18 cellular contexts compared by ENCODE assay signal in the genomic region with DNA sequence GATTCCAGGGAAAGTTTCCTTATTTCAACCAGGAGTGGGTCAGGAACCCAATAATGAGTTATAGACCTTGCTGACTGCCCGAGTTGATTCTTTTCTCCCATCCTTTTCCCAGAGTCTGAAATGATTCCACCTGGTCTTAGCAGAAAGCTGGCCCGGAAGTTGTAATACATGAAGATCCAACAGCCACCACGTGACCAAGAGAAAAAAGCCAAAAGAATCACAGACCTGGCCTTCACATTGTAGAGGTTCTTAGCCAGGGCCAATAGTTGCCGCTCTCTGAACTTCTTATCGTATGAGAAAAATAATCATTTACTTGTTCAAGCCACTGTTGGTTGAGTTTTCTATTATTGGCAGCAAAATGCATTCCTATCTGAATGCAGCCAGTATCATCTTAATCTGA.
DNase-seq lines count a peak whose midpoint lies in the region; ATAC-seq, FAIRE-seq and TF ChIP-seq lines count a peak whose summit lies in the region.
"Had no signal": no experiment of that assay in that cellular context is flagged by ENCODE, and none has a peak within 500 bp of the region (broad histone marks: within the 10 kb centered on the region; RNA-seq: fewer than 3 reads in every experiment).

No MANE protein-coding gene starts in this region.

- no TSS peak for BruUV-seq in IMR-90 (replicated peaks; lab: Mats Ljungman, UMichigan)
- BruUV-seq in K562 (replicated peaks; lab: Mats Ljungman, UMichigan) = no TSS peak

- WGBS in IMR-90 (ENCODE audit: extremely low coverage in 2 of 2, insufficient read length in 1 of 2), 2 experiments = no CpG with 5 or more reads among the region's 5 CpGs
- WGBS in K562 (ENCODE audit: insufficient coverage, low coverage, missing lambda C conversion rate) = 32% methylated on average over 5 of the region's 5 CpGs

- H3K36me3 ChIP-seq in IMR-90 (ENCODE audit: control insufficient read depth, insufficient read depth, low read length) (no peaks in the 10 kb centered on the region), SJSA1 (no peaks in the 10 kb centered on the region), K562 (ENCODE audit: control insufficient read depth, insufficient read depth, low read length) (no peaks in the 10 kb centered on the region), osteoblast (ENCODE audit: insufficient read depth, low read length) (no peaks in the 10 kb centered on the region)

- peaks cover 6% of the 10 kb centered on the region; the same call in 1 of the 2 replicates for H3K4me1 ChIP-seq in IMR-90 (ENCODE audit: control insufficient read depth, insufficient read depth, low read length)
- peaks cover 23% of the 10 kb centered on the region for H3K4me1 ChIP-seq in SJSA1 (replicated peaks)
- peaks cover 0 to 49% of the 10 kb centered on the region in 2 experiments; a peak in 4 of 5 replicates for H3K4me1 ChIP-seq in K562 (replicated peaks in 1 of 2; ENCODE audit: control insufficient read depth in 2 of 2, insufficient read depth in 2 of 2, low read length in 2 of 2)
- H3K4me1 ChIP-seq in osteoblast (ENCODE audit: insufficient read depth, low read length) = peaks cover 19% of the 10 kb centered on the region

- H2AFZ ChIP-seq in IMR-90 (replicated peaks; ENCODE audit: low read length, poor library complexity) (no peak overlapping the region), K562 (ENCODE audit: low read depth, low read length) (no peak overlapping the region), osteoblast (ENCODE audit: low read length) (no peak overlapping the region)
- H2AFZ ChIP-seq: GM23338 had no signal

- H3K9me3 ChIP-seq in IMR-90 (ENCODE audit: control insufficient read depth, insufficient read depth, low read length) (no peaks in the 10 kb centered on the region), SJSA1 (replicated peaks) (no peaks in the 10 kb centered on the region), K562 (replicated peaks; ENCODE audit: control insufficient read depth, insufficient read depth, low read depth, low read length) (no peaks in the 10 kb centered on the region), osteoblast (ENCODE audit: low read depth, low read length) (no peaks in the 10 kb centered on the region)

- H2BK15ac ChIP-seq in IMR-90 (ENCODE audit: low read depth, low read length) = peak overlapping the region; percentile 79; the same call in 2 of the 3 replicates

- H3K79me2 ChIP-seq in K562 (ENCODE audit: control insufficient read depth, insufficient read depth, low read length) (no peaks in the 10 kb centered on the region), osteoblast (ENCODE audit: insufficient read depth, low read length) (no peaks in the 10 kb centered on the region)

- H3K4me3 ChIP-seq in IMR-90 (ENCODE audit: insufficient read depth, low read depth, low read length) (no peak overlapping the region), SJSA1 (no peak overlapping the region), K562 (no peak overlapping the region), osteoblast (ENCODE audit: insufficient read depth, low read length) (no peak overlapping the region)
- H3K4me3 ChIP-seq: GM23338 had no signal

- H4K8ac ChIP-seq in IMR-90 (ENCODE audit: low read depth in 2 of 2, low read length in 2 of 2) = peak overlapping the region; percentile 29 to 79; a peak in 3 of 4 replicates

- peak overlapping the region; percentile 32; the same call in 1 of the 2 replicates for H3K56ac ChIP-seq in IMR-90 (ENCODE audit: extremely low read depth, insufficient read depth, low read length)

- H3K27me3 ChIP-seq in IMR-90 (ENCODE audit: control insufficient read depth, insufficient read depth, low read length) (no peaks in the 10 kb centered on the region), SJSA1 (replicated peaks) (no peaks in the 10 kb centered on the region), K562 (ENCODE audit: control insufficient read depth in 2 of 2, insufficient read depth in 2 of 2, low read length in 2 of 2) (no peaks in the 10 kb centered on the region), osteoblast (ENCODE audit: insufficient read depth, low read length) (no peaks in the 10 kb centered on the region)

- H3K14ac ChIP-seq in IMR-90 (replicated peaks; ENCODE audit: low read depth, low read length) = peak overlapping the region; percentile 67

- TF ChIP-seq EP300 in K562 (IDR thresholded peaks at IDR 0.05; ENCODE audit: low read length) = no peak

- H2BK20ac ChIP-seq in IMR-90 (ENCODE audit: low read depth, low read length) = peak overlapping the region; percentile 85

- no peak for TF ChIP-seq POLR2A in IMR-90 (IDR thresholded peaks at IDR 0.05; ENCODE audit: low read depth, low read length)
- no peak for TF ChIP-seq POLR2A in K562 (conservative IDR thresholded peaks at IDR 0.05)

- CTCF ChIA-PET in IMR-90 (lab: Yijun Ruan, JAX) = no interaction called here
- CTCF ChIA-PET in K562 (lab: Yijun Ruan, JAX; ENCODE audit: low intra/inter-chr PET ratio) = no interaction called here

- peak overlapping the region; percentile 87; the same call in 1 of the 2 replicates for H3K23ac ChIP-seq in IMR-90 (ENCODE audit: low read depth, low read length)

- peak overlapping the region; percentile 48; the same call in 1 of the 2 replicates for H4K91ac ChIP-seq in IMR-90 (ENCODE audit: insufficient read depth, low read depth, low read length)

- peak overlapping the region; percentile 84 for H2BK120ac ChIP-seq in IMR-90 (ENCODE audit: low read depth, low read length)

- H2AK9ac ChIP-seq in IMR-90 (replicated peaks; ENCODE audit: low read depth, low read length, poor library complexity) = no peak overlapping the region

- H3K18ac ChIP-seq in IMR-90 (ENCODE audit: low read depth, low read length) = peak overlapping the region; percentile 82; the same call in 1 of the 2 replicates

- H4K20me1 ChIP-seq in IMR-90 (ENCODE audit: insufficient read depth, low read length) (no peaks in the 10 kb centered on the region), K562 (replicated peaks; ENCODE audit: control insufficient read depth, insufficient read depth, low read length) (no peaks in the 10 kb centered on the region), osteoblast (ENCODE audit: insufficient read depth, low read length) (no peaks in the 10 kb centered on the region)

- H2BK5ac ChIP-seq in IMR-90 (ENCODE audit: low read depth, low read length, poor library complexity, severe bottlenecking) = peak overlapping the region; percentile 88

- ATAC-seq in IMR-90 (ENCODE audit: low read depth) (no peak), K562 (no peak), GM21737 (IDR thresholded peaks at IDR 0.05; ENCODE audit: unreplicated experiment) (no peak), GM19351 (IDR thresholded peaks at IDR 0.05; ENCODE audit: unreplicated experiment) (no peak)
- ATAC-seq: GM23338 had no signal

- POLR2A ChIA-PET in IMR-90 (lab: Charles Lee; ENCODE audit: unreplicated experiment) (no interaction called here), K562 (lab: Yijun Ruan, JAX) (no interaction called here)

- dilution Hi-C loops in IMR-90 (cut with HindIII; ENCODE audit: low sequenced_read_pairs, unreplicated experiment) = no loop called here

- intact Hi-C loops in IMR-90 (cut with micrococcal nuclease) = no loop called here
- intact Hi-C loops in K562 (cut with micrococcal nuclease) = no loop called here

- peaks cover 10% of the 10 kb centered on the region for H3K9me1 ChIP-seq in IMR-90 (ENCODE audit: insufficient read depth, low read length)
- H3K9me1 ChIP-seq in K562 (ENCODE audit: control insufficient read depth, insufficient read depth, low read length) = no peaks in the 10 kb centered on the region

- H4K5ac ChIP-seq in IMR-90 (ENCODE audit: low read depth, low read length) = peak overlapping the region; percentile 70; the same call in 1 of the 2 replicates

- TF ChIP-seq RAD21 in IMR-90 (IDR thresholded peaks at IDR 0.05; ENCODE audit: low read length) (no peak), K562 (CRISPR knock-in tag; conservative IDR thresholded peaks at IDR 0.05 in 1 of 2, IDR thresholded peaks at IDR 0.05 in 1 of 2) (no peak)

- no peak overlapping the region for H3K4me2 ChIP-seq in IMR-90 (ENCODE audit: low read depth, low read length)
- no peak overlapping the region for H3K4me2 ChIP-seq in K562 (ENCODE audit: insufficient read depth, low read length)
- H3K4me2 ChIP-seq in osteoblast (ENCODE audit: insufficient read depth, low read length) = no peak overlapping the region
- H3K4me2 ChIP-seq: GM23338 had no signal

- TF ChIP-seq CTCF in IMR-90 (conservative IDR thresholded peaks at IDR 0.05; ENCODE audit: low read depth, low read length) (no peak), K562 (IDR thresholded peaks at IDR 0.05 in 2 of 3, conservative IDR thresholded peaks at IDR 0.05 in 1 of 3; ENCODE audit: insufficient read depth in 2 of 3, low read depth in 1 of 3, low read length in 3 of 3) (no peak), osteoblast (IDR thresholded peaks at IDR 0.05; ENCODE audit: extremely low read depth, low read depth, low read length) (no peak)

- H3K9ac ChIP-seq in IMR-90 (ENCODE audit: low read depth, low read length) (no peak overlapping the region), K562 (ENCODE audit: insufficient read depth in 1 of 2, low read depth in 2 of 2, low read length in 2 of 2) (no peak overlapping the region)

- H3K4ac ChIP-seq in IMR-90 (ENCODE audit: low read depth, low read length) = peak overlapping the region; percentile 84

- in situ Hi-C loops in IMR-90 (cut with MboI; ENCODE audit: low sequenced_read_pairs) (no loop called here), K562 (cut with MboI) (no loop called here)

- peak overlapping the region; percentile 84 for H2AK5ac ChIP-seq in IMR-90 (ENCODE audit: low read depth, low read length)

- H3K27ac ChIP-seq in IMR-90 (ENCODE audit: insufficient read depth, low read length) = no peak overlapping the region
- H3K27ac ChIP-seq in SJSA1 = peak overlapping the region; percentile 76
- no peak overlapping the region for H3K27ac ChIP-seq in K562 (ENCODE audit: extremely low read depth, low read depth, low read length)
- peak overlapping the region; percentile 87 for H3K27ac ChIP-seq in osteoblast (ENCODE audit: low read depth, low read length)
- H3K27ac ChIP-seq: C4-2B had no signal

- DNase-seq in IMR-90 (no peak), SJSA1 (ENCODE audit: low read depth in 1 of 2, low spot score in 2 of 2) (no peak), K562 (ENCODE audit: extremely low read depth in 1 of 4, low spot score in 3 of 4) (no peak), osteoblast (ENCODE audit: insufficient read length, low spot score, missing footprints) (no peak), occipital lobe (lab: John Stamatoyannopoulos, UW) (no peak)
- no peak for DNase-seq in activated CD4-positive, alpha-beta T cell treated with anti-CD3 and anti-CD28 coated beads for 48 hours
- DNase-seq: ACHN; CD4-positive, alpha-beta T cell; DMS153; DMS79; GF-D8; KG1 had no signal

- H3K79me1 ChIP-seq in IMR-90 (ENCODE audit: low read depth in 1 of 2, low read length in 2 of 2) = peaks cover 6 to 24% of the 10 kb centered on the region in 2 experiments; a peak in 2 of 4 replicates

- FAIRE-seq in K562 (lab: Jason Lieb, UNC) = no peak
- FAIRE-seq: A204.1, HTR-8/SVneo had no signal

TF ChIP-seq in IMR-90, 13 proteins besides CTCF, POLR2A, EP300 and RAD21 (continues in another document):
- TF ChIP-seq MXI1 (IDR thresholded peaks at IDR 0.05; ENCODE audit: borderline replicate concordance, low read depth, low read length) (no peak), NFE2L2 (IDR thresholded peaks at IDR 0.05; ENCODE audit: low read depth, low read length) (no peak)

Comparison
In these comparisons a context has a peak if more than half of its experiments do, and no peak if none do; other contexts are left out.
1. H3K27ac ChIP-seq: peak in SJSA1 (single experiment) and osteoblast (single experiment); none in IMR-90 (single experiment) and K562 (single experiment).